Comparison of ENCODE assay signal across 1 cellular context in the genomic region with DNA sequence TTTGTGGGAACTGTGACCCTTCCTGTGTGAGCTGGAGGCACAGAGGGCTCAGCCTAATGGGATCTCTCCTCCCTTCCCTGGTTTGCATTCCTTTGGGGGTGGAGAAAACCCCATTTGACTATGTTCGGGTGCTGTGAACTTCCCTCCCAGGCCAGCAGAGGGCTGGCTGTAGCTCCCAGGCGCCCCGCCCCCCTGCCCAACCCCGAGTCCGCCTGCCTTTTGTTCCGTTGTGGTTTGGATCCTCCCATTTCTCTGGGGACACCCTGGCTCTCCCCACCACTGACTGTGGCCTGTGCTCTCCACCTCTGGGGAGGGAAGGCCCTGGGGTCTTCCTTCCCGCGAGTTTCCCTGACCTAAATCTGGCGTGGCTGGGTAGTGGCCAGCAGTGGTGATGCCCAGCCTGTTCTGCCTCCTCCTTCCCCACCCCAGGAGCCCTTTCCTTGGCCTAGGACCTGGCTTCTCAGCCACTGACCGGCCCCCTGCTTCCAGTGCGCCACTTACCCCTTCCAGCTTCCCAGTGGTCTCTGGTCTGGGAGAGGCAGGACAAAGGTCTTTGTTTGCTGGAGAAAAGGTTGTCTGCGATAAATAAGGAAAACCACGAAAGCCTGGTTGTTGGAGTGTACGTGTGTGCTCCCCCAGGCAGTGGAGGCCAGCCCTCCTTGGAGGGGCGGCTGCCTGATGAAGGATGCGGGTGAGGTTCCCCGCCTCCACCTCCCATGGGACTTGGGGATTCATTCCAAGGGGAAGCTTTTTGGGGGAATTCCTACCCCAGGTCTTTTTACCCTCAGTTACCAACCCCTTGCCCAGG.
A peak's percentile ranks its signal among the peaks of the same experiment; 100 is the strongest.
TF ChIP-seq lines count a peak whose summit lies in the region.

No MANE protein-coding gene starts in this region.

TF ChIP-seq in HepG2, 621 proteins besides CTCF, POLR2A, EP300 and RAD21 (continued from another document and continues in another):
- TF ChIP-seq DZIP1 (CRISPR knock-in tag; IDR thresholded peaks at IDR 0.05) (no peak), MTF1 (CRISPR knock-in tag; IDR thresholded peaks at IDR 0.05) (no peak), ZNF724P (CRISPR knock-in tag; IDR thresholded peaks at IDR 0.05; ENCODE audit: borderline replicate concordance) (no peak), ZNF615 (CRISPR knock-in tag; IDR thresholded peaks at IDR 0.05; ENCODE audit: borderline replicate concordance) (no peak), KDM5B (CRISPR knock-in tag; IDR thresholded peaks at IDR 0.05; ENCODE audit: borderline replicate concordance) (peak; percentile 41; the same call in 1 of the 2 replicates), MEIS2 (CRISPR knock-in tag; IDR thresholded peaks at IDR 0.05) (no peak), ZNF12 (CRISPR knock-in tag; IDR thresholded peaks at IDR 0.05) (no peak), ZNF75D (CRISPR knock-in tag; IDR thresholded peaks at IDR 0.05; ENCODE audit: borderline replicate concordance) (no peak), SKI (IDR thresholded peaks at IDR 0.05; ENCODE audit: partially characterized antibody) (no peak), ELF3 (CRISPR knock-in tag; IDR thresholded peaks at IDR 0.05) (no peak), TEAD2 (CRISPR knock-in tag; IDR thresholded peaks at IDR 0.05) (no peak), ZNF782 (CRISPR knock-in tag; IDR thresholded peaks at IDR 0.05; ENCODE audit: borderline replicate concordance) (no peak), RFXANK (CRISPR knock-in tag; IDR thresholded peaks at IDR 0.05) (no peak), RBFOX2 (IDR thresholded peaks at IDR 0.05; ENCODE audit: low read depth, low read length) (peak; percentile 58; the same call in 1 of the 2 replicates), CHCHD3 (CRISPR knock-in tag; IDR thresholded peaks at IDR 0.05) (no peak), DMTF1 (CRISPR knock-in tag; IDR thresholded peaks at IDR 0.05) (no peak), ZNF33B (CRISPR knock-in tag; IDR thresholded peaks at IDR 0.05) (no peak), MTA3 (CRISPR knock-in tag; IDR thresholded peaks at IDR 0.05) (no peak), CEBPB (IDR thresholded peaks at IDR 0.05; ENCODE audit: borderline replicate concordance, low read depth, low read length) (no peak), HIVEP1 (CRISPR knock-in tag; IDR thresholded peaks at IDR 0.05) (no peak), ATF1 (CRISPR knock-in tag; IDR thresholded peaks at IDR 0.05) (no peak), REPIN1 (CRISPR knock-in tag; IDR thresholded peaks at IDR 0.05; ENCODE audit: borderline replicate concordance, low read depth) (peak; percentile 57; the same call in 1 of the 2 replicates), ZNF501 (CRISPR knock-in tag; IDR thresholded peaks at IDR 0.05) (no peak; the same call in 1 of the 2 replicates), EEA1 (CRISPR knock-in tag; IDR thresholded peaks at IDR 0.05; ENCODE audit: borderline replicate concordance) (no peak), ATF6 (CRISPR knock-in tag; conservative IDR thresholded peaks at IDR 0.05) (no peak), ZKSCAN8 (CRISPR knock-in tag; IDR thresholded peaks at IDR 0.05; ENCODE audit: borderline replicate concordance) (no peak), PBX2 (CRISPR knock-in tag; IDR thresholded peaks at IDR 0.05) (no peak), ZNF543 (CRISPR knock-in tag; IDR thresholded peaks at IDR 0.05) (no peak), ZSCAN9 (CRISPR knock-in tag; IDR thresholded peaks at IDR 0.05; ENCODE audit: borderline replicate concordance) (no peak), SMYD3 (CRISPR knock-in tag; IDR thresholded peaks at IDR 0.05) (no peak), ZSCAN12 (CRISPR knock-in tag; IDR thresholded peaks at IDR 0.05) (no peak), SIX4 (CRISPR knock-in tag; IDR thresholded peaks at IDR 0.05) (no peak)
- TF ChIP-seq, protein P1, sequence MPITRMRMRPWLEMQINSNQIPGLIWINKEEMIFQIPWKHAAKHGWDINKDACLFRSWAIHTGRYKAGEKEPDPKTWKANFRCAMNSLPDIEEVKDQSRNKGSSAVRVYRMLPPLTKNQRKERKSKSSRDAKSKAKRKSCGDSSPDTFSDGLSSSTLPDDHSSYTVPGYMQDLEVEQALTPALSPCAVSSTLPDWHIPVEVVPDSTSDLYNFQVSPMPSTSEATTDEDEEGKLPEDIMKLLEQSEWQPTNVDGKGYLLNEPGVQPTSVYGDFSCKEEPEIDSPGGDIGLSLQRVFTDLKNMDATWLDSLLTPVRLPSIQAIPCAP (CRISPR knock-in tag; IDR thresholded peaks at IDR 0.05; ENCODE audit: low read depth) = no peak
- TF ChIP-seq, protein P2, sequence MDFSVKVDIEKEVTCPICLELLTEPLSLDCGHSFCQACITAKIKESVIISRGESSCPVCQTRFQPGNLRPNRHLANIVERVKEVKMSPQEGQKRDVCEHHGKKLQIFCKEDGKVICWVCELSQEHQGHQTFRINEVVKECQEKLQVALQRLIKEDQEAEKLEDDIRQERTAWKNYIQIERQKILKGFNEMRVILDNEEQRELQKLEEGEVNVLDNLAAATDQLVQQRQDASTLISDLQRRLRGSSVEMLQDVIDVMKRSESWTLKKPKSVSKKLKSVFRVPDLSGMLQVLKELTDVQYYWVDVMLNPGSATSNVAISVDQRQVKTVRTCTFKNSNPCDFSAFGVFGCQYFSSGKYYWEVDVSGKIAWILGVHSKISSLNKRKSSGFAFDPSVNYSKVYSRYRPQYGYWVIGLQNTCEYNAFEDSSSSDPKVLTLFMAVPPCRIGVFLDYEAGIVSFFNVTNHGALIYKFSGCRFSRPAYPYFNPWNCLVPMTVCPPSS (IDR thresholded peaks at IDR 0.05) = no peak
- TF ChIP-seq, protein P3, sequence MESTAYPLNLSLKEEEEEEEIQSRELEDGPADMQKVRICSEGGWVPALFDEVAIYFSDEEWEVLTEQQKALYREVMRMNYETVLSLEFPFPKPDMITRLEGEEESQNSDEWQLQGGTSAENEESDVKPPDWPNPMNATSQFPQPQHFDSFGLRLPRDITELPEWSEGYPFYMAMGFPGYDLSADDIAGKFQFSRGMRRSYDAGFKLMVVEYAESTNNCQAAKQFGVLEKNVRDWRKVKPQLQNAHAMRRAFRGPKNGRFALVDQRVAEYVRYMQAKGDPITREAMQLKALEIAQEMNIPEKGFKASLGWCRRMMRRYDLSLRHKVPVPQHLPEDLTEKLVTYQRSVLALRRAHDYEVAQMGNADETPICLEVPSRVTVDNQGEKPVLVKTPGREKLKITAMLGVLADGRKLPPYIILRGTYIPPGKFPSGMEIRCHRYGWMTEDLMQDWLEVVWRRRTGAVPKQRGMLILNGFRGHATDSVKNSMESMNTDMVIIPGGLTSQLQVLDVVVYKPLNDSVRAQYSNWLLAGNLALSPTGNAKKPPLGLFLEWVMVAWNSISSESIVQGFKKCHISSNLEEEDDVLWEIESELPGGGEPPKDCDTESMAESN (CRISPR knock-in tag; conservative IDR thresholded peaks at IDR 0.05) = no peak
- TF ChIP-seq, protein P4, sequence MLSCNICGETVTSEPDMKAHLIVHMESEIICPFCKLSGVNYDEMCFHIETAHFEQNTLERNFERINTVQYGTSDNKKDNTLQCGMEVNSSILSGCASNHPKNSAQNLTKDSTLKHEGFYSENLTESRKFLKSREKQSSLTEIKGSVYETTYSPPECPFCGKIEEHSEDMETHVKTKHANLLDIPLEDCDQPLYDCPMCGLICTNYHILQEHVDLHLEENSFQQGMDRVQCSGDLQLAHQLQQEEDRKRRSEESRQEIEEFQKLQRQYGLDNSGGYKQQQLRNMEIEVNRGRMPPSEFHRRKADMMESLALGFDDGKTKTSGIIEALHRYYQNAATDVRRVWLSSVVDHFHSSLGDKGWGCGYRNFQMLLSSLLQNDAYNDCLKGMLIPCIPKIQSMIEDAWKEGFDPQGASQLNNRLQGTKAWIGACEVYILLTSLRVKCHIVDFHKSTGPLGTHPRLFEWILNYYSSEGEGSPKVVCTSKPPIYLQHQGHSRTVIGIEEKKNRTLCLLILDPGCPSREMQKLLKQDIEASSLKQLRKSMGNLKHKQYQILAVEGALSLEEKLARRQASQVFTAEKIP (CRISPR knock-in tag; IDR thresholded peaks at IDR 0.05; ENCODE audit: borderline replicate concordance) = no peak
- TF ChIP-seq, protein P5, sequence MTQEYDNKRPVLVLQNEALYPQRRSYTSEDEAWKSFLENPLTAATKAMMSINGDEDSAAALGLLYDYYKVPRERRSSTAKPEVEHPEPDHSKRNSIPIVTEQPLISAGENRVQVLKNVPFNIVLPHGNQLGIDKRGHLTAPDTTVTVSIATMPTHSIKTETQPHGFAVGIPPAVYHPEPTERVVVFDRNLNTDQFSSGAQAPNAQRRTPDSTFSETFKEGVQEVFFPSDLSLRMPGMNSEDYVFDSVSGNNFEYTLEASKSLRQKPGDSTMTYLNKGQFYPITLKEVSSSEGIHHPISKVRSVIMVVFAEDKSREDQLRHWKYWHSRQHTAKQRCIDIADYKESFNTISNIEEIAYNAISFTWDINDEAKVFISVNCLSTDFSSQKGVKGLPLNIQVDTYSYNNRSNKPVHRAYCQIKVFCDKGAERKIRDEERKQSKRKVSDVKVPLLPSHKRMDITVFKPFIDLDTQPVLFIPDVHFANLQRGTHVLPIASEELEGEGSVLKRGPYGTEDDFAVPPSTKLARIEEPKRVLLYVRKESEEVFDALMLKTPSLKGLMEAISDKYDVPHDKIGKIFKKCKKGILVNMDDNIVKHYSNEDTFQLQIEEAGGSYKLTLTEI (CRISPR knock-in tag; conservative IDR thresholded peaks at IDR 0.05) = no peak
- TF ChIP-seq, protein P6, sequence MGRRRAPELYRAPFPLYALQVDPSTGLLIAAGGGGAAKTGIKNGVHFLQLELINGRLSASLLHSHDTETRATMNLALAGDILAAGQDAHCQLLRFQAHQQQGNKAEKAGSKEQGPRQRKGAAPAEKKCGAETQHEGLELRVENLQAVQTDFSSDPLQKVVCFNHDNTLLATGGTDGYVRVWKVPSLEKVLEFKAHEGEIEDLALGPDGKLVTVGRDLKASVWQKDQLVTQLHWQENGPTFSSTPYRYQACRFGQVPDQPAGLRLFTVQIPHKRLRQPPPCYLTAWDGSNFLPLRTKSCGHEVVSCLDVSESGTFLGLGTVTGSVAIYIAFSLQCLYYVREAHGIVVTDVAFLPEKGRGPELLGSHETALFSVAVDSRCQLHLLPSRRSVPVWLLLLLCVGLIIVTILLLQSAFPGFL (CRISPR knock-in tag; IDR thresholded peaks at IDR 0.05) = no peak
